ENCODE assay signal across 8 cellular contexts in genomic region chr19:13089139-13089856, GRCh38. TPM values are rescaled to one million over a fixed set of nuclear protein-coding genes. Genes with fewer than 3 reads are reported as not detected.
DNase-seq lines count a peak whose midpoint lies in the region; ATAC-seq and TF ChIP-seq lines count a peak whose summit lies in the region.

No MANE protein-coding gene starts in this region.

- H3K4me3 ChIP-seq in aorta (ENCODE audit: low read length in 2 of 2): no peak overlapping the region

- H3K36me3 ChIP-seq in aorta (ENCODE audit: control insufficient read depth in 1 of 2, insufficient read depth in 2 of 2, low read length in 1 of 2): peaks cover 0 to 3% of the 10 kb centered on the region in 2 donors

- WGBS in aorta, 2 donors: 72 to 73% methylated on average over 5 of the region's 5 CpGs

- peaks cover 17% of the 10 kb centered on the region for H3K27me3 Mint-ChIP-seq in WTC11 (ENCODE audit: low read depth)
- H3K27me3 Mint-ChIP-seq in stimulated activated memory B cell treated with anti-CD40 and anti-IgM and Interleukin-4, amounts not matched to agents 10 μg/mL and 1 μg/mL and 100 μg/mL, for 72 hours: peaks cover 14% of the 10 kb centered on the region

- H3K9me3 Mint-ChIP-seq in WTC11: no peaks in the 10 kb centered on the region
- H3K9me3 Mint-ChIP-seq in stimulated activated memory B cell treated with anti-CD40 and anti-IgM and Interleukin-4, amounts not matched to agents 10 μg/mL and 1 μg/mL and 100 μg/mL, for 72 hours: no peaks in the 10 kb centered on the region

- H3K27ac Mint-ChIP-seq in WTC11: no peak overlapping the region
- no peak overlapping the region for H3K27ac Mint-ChIP-seq in stimulated activated memory B cell treated with anti-CD40 and anti-IgM and Interleukin-4, amounts not matched to agents 10 μg/mL and 1 μg/mL and 100 μg/mL, for 72 hours

- no peaks in the 10 kb centered on the region for H3K27me3 ChIP-seq in aorta (ENCODE audit: control insufficient read depth in 1 of 2, insufficient read depth in 2 of 2, low read length in 1 of 2)

- H3K27ac ChIP-seq in aorta (ENCODE audit: low read depth in 1 of 2, low read length in 2 of 2): peak overlapping the region; percentile 20 to 28

- no peaks in the 10 kb centered on the region for H3K9me3 ChIP-seq in aorta (ENCODE audit: control insufficient read depth, low read length)

- peaks cover 30% of the 10 kb centered on the region for H3K4me1 Mint-ChIP-seq in WTC11
- peaks cover 5% of the 10 kb centered on the region for H3K4me1 Mint-ChIP-seq in stimulated activated memory B cell treated with anti-CD40 and anti-IgM and Interleukin-4, amounts not matched to agents 10 μg/mL and 1 μg/mL and 100 μg/mL, for 72 hours

- TF ChIP-seq CTCF in WTC11 (IDR thresholded peaks at IDR 0.05): 0 out of 2 replicates have a peak, but pooled peaks have one; percentile 49

- intact Hi-C loops in aorta (cut with DNase I): loop anchor here in 1 of 2 donors (2.0 kb wide), 1 partner anchor 28 kb away; no protein-coding TSS in a partner anchor

- peak; percentile 23 for DNase-seq in stimulated activated CD4-positive, alpha-beta T cell treated with anti-CD3 and anti-CD28 coated beads, Interleukin-4, amount 100 ng/mL, for 24 hours
- no peak for DNase-seq in stimulated activated CD4-positive, alpha-beta T cell treated with anti-CD3 and anti-CD28 coated beads, Interleukin-2, amount 100 ng/mL, for 24 hours
- DNase-seq in WTC11 (ENCODE audit: low spot score): peak; percentile 76
- DNase-seq in iPS-NIHi11 (ENCODE audit: low spot score): peak; percentile 76
- DNase-seq in aorta: no peak
- DNase-seq in amygdala (lab: John Stamatoyannopoulos, UW): no peak

- CTCF ChIA-PET in WTC11 (lab: Charles Lee): interaction anchor here (0.6 to 9.2 kb wide), 13 partner anchors 11 to 124 kb away, joined by 3 to 276 read pairs (median 5); no protein-coding TSS in a partner anchor

- peaks cover 0 to 3% of the 10 kb centered on the region in 2 donors for H3K4me1 ChIP-seq in aorta (ENCODE audit: control insufficient read depth in 1 of 2, insufficient read depth in 2 of 2, low read length in 2 of 2)

- H3K4me3 Mint-ChIP-seq in WTC11: no peak overlapping the region
- H3K4me3 Mint-ChIP-seq in stimulated activated memory B cell treated with anti-CD40 and anti-IgM and Interleukin-4, amounts not matched to agents 10 μg/mL and 1 μg/mL and 100 μg/mL, for 72 hours: no peak overlapping the region

- H3K36me3 Mint-ChIP-seq in WTC11: no peaks in the 10 kb centered on the region
- no peaks in the 10 kb centered on the region for H3K36me3 Mint-ChIP-seq in stimulated activated memory B cell treated with anti-CD40 and anti-IgM and Interleukin-4, amounts not matched to agents 10 μg/mL and 1 μg/mL and 100 μg/mL, for 72 hours

- POLR2A ChIA-PET in WTC11 (lab: Charles Lee): interaction anchor here (0.6 kb wide), 1 partner anchor 63 kb away, joined by 5 read pairs; no protein-coding TSS in a partner anchor

- peak; percentile 77 for ATAC-seq in WTC11
- ATAC-seq in aorta (ENCODE audit: low FRiP score): no peak
- no peak for ATAC-seq in stimulated activated memory B cell treated with anti-CD40 and anti-IgM and Interleukin-4, amounts not matched to agents 10 μg/mL and 1 μg/mL and 100 μg/mL, for 72 hours
- no peak for ATAC-seq in HG03097 (IDR thresholded peaks at IDR 0.05; ENCODE audit: low FRiP score, unreplicated experiment)

TF ChIP-seq in WTC11, 78 proteins besides CTCF, POLR2A, EP300 and RAD21:
- no peak for TF ChIP-seq SP1 (CRISPR knock-in tag; conservative IDR thresholded peaks at IDR 0.05)
- no peak for TF ChIP-seq SMAD4 (CRISPR knock-in tag; IDR thresholded peaks at IDR 0.05)
- TF ChIP-seq NR1H2 (CRISPR knock-in tag; IDR thresholded peaks at IDR 0.05): no peak
- TF ChIP-seq, protein P1, sequence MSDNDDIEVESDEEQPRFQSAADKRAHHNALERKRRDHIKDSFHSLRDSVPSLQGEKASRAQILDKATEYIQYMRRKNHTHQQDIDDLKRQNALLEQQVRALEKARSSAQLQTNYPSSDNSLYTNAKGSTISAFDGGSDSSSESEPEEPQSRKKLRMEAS (CRISPR knock-in tag; IDR thresholded peaks at IDR 0.05): no peak
- no peak for TF ChIP-seq EMX1 (CRISPR knock-in tag; IDR thresholded peaks at IDR 0.05)
- TF ChIP-seq ZNF423 (CRISPR knock-in tag; IDR thresholded peaks at IDR 0.05): no peak
- TF ChIP-seq, protein P2, sequence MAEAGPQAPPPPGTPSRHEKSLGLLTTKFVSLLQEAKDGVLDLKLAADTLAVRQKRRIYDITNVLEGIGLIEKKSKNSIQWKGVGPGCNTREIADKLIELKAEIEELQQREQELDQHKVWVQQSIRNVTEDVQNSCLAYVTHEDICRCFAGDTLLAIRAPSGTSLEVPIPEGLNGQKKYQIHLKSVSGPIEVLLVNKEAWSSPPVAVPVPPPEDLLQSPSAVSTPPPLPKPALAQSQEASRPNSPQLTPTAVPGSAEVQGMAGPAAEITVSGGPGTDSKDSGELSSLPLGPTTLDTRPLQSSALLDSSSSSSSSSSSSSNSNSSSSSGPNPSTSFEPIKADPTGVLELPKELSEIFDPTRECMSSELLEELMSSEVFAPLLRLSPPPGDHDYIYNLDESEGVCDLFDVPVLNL (CRISPR knock-in tag; IDR thresholded peaks at IDR 0.05; ENCODE audit: borderline replicate concordance, low read depth): no peak
- TF ChIP-seq FOXP1 (CRISPR knock-in tag; IDR thresholded peaks at IDR 0.05; ENCODE audit: borderline replicate concordance): no peak
- no peak for TF ChIP-seq HMGA2 (CRISPR knock-in tag; IDR thresholded peaks at IDR 0.05)
- no peak for TF ChIP-seq ZNF396 (CRISPR knock-in tag; IDR thresholded peaks at IDR 0.05; ENCODE audit: borderline replicate concordance)
- no peak for TF ChIP-seq ESRRA (CRISPR knock-in tag; IDR thresholded peaks at IDR 0.05; ENCODE audit: borderline replicate concordance)
- no peak for TF ChIP-seq GTF2I (CRISPR knock-in tag; conservative IDR thresholded peaks at IDR 0.05)
- TF ChIP-seq, protein P3, sequence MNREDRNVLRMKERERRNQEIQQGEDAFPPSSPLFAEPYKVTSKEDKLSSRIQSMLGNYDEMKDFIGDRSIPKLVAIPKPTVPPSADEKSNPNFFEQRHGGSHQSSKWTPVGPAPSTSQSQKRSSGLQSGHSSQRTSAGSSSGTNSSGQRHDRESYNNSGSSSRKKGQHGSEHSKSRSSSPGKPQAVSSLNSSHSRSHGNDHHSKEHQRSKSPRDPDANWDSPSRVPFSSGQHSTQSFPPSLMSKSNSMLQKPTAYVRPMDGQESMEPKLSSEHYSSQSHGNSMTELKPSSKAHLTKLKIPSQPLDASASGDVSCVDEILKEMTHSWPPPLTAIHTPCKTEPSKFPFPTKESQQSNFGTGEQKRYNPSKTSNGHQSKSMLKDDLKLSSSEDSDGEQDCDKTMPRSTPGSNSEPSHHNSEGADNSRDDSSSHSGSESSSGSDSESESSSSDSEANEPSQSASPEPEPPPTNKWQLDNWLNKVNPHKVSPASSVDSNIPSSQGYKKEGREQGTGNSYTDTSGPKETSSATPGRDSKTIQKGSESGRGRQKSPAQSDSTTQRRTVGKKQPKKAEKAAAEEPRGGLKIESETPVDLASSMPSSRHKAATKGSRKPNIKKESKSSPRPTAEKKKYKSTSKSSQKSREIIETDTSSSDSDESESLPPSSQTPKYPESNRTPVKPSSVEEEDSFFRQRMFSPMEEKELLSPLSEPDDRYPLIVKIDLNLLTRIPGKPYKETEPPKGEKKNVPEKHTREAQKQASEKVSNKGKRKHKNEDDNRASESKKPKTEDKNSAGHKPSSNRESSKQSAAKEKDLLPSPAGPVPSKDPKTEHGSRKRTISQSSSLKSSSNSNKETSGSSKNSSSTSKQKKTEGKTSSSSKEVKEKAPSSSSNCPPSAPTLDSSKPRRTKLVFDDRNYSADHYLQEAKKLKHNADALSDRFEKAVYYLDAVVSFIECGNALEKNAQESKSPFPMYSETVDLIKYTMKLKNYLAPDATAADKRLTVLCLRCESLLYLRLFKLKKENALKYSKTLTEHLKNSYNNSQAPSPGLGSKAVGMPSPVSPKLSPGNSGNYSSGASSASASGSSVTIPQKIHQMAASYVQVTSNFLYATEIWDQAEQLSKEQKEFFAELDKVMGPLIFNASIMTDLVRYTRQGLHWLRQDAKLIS (CRISPR knock-in tag; IDR thresholded peaks at IDR 0.05; ENCODE audit: borderline replicate concordance): no peak
- no peak for TF ChIP-seq CREM (CRISPR knock-in tag; IDR thresholded peaks at IDR 0.05)
- TF ChIP-seq ATF1 (CRISPR knock-in tag; IDR thresholded peaks at IDR 0.05): no peak
- no peak for TF ChIP-seq MYBL2 (CRISPR knock-in tag; IDR thresholded peaks at IDR 0.05)
- no peak for TF ChIP-seq FOXP4 (CRISPR knock-in tag; IDR thresholded peaks at IDR 0.05)

RNA-seq across cellular contexts. Expression of gene LYL1, which starts 13.4 kb away (rescaled TPM):
- total RNA-seq in WTC11 (2021) (0.60 to 1.2 TPM (median 0.66 TPM) in 3 replicates), aorta (10 to 100 TPM in 1 of 2 donors, 1 to 10 TPM in 1; 8.7 to 28.6 TPM)
- polyA plus RNA-seq in aorta: 1 to 10 TPM; 7.3 to 9.3 TPM

RNA-seq across cellular contexts. Expression of gene TRMT1, which starts 27.2 kb away (rescaled TPM):
- total RNA-seq in WTC11 (2021): 84.0 to 106 TPM (median 86.0 TPM) in 3 replicates
- total RNA-seq in aorta: 10 to 100 TPM; 23.9 to 26.5 TPM
- 10 to 100 TPM; 17.9 to 62.2 TPM for polyA plus RNA-seq in aorta

RNA-seq across cellular contexts. Expression of gene NACC1, which starts 28.8 kb away (rescaled TPM):
- total RNA-seq in WTC11 (2021) (212 to 237 TPM (median 213 TPM) in 3 replicates), aorta (10 to 100 TPM; 26.0 to 37.4 TPM)
- polyA plus RNA-seq in aorta: 1 to 10 TPM; 5.0 to 7.8 TPM

Comparison
In these comparisons a context has a peak if more than half of its experiments do, and no peak if none do; other contexts are left out.
1. DNase-seq: peak in stimulated activated CD4-positive, alpha-beta T cell treated with anti-CD3 and anti-CD28 coated beads, Interleukin-4, amount 100 ng/mL, for 24 hours (single experiment), WTC11 (single experiment) and iPS-NIHi11 (single experiment); none in stimulated activated CD4-positive, alpha-beta T cell treated with anti-CD3 and anti-CD28 coated beads, Interleukin-2, amount 100 ng/mL, for 24 hours (0 of 2), aorta (0 of 2) and amygdala (0 of 56).